Comparison of ENCODE assay signal across 2 cellular contexts in the genomic region with DNA sequence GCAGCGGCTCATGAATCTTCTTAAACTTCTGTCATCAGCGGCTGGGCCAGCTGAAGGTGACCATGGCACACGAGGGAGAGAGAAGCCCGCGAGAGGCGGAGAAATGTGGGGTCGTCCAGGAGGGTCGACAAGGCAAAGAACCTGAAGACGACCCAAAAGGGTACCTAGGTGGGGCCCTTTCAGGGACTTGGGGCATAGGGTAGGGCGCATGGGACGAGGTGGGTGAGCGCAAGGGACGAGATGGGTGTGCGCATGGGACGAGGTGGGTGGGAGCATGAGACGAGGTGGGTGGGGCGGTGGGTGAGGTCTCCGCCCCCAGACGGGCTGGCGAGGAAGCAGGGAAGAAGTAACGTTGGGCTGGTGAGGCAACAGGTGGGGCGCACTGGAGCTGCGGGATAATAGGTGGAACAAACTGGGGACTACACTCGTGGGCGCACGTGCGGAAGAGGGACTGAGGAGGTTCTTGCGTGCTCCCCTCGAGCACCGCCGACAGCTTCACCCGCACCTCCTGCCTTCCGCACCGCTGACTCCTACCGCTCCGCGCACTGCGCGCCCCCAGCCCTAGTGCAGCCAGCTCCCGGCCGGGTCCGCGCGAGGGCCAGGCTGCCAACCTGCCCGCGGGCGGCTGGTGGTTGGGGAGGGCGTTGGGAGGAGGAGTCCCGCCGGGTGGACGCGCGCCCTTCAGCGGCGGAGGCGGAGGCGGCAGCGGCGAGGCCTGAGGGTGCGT.
TF ChIP-seq lines count a peak whose summit lies in the region.

No MANE protein-coding gene starts in this region.

TF ChIP-seq in HEK293, 187 proteins besides CTCF, POLR2A, EP300 and RAD21 (continued from another document and continues in another):
- TF ChIP-seq, protein P1, sequence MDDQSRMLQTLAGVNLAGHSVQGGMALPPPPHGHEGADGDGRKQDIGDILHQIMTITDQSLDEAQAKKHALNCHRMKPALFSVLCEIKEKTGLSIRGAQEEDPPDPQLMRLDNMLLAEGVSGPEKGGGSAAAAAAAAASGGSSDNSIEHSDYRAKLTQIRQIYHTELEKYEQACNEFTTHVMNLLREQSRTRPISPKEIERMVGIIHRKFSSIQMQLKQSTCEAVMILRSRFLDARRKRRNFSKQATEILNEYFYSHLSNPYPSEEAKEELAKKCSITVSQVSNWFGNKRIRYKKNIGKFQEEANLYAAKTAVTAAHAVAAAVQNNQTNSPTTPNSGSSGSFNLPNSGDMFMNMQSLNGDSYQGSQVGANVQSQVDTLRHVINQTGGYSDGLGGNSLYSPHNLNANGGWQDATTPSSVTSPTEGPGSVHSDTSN (CRISPR knock-in tag; IDR thresholded peaks at IDR 0.05), result no peak
- peak; percentile 84 for TF ChIP-seq ZNF366 (tag by site-specific recombination; conservative IDR thresholded peaks at IDR 0.05)
- TF ChIP-seq, protein P2, sequence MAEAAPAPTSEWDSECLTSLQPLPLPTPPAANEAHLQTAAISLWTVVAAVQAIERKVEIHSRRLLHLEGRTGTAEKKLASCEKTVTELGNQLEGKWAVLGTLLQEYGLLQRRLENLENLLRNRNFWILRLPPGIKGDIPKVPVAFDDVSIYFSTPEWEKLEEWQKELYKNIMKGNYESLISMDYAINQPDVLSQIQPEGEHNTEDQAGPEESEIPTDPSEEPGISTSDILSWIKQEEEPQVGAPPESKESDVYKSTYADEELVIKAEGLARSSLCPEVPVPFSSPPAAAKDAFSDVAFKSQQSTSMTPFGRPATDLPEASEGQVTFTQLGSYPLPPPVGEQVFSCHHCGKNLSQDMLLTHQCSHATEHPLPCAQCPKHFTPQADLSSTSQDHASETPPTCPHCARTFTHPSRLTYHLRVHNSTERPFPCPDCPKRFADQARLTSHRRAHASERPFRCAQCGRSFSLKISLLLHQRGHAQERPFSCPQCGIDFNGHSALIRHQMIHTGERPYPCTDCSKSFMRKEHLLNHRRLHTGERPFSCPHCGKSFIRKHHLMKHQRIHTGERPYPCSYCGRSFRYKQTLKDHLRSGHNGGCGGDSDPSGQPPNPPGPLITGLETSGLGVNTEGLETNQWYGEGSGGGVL (tag by site-specific recombination; IDR thresholded peaks at IDR 0.05), result peak; percentile 55; the same call in 1 of the 2 replicates
- no peak for TF ChIP-seq HOXA7 (CRISPR knock-in tag; IDR thresholded peaks at IDR 0.05; ENCODE audit: borderline replicate concordance)
- no peak for TF ChIP-seq ZNF138 (tag by site-specific recombination; IDR thresholded peaks at IDR 0.05; ENCODE audit: borderline replicate concordance)
- TF ChIP-seq, protein P3, sequence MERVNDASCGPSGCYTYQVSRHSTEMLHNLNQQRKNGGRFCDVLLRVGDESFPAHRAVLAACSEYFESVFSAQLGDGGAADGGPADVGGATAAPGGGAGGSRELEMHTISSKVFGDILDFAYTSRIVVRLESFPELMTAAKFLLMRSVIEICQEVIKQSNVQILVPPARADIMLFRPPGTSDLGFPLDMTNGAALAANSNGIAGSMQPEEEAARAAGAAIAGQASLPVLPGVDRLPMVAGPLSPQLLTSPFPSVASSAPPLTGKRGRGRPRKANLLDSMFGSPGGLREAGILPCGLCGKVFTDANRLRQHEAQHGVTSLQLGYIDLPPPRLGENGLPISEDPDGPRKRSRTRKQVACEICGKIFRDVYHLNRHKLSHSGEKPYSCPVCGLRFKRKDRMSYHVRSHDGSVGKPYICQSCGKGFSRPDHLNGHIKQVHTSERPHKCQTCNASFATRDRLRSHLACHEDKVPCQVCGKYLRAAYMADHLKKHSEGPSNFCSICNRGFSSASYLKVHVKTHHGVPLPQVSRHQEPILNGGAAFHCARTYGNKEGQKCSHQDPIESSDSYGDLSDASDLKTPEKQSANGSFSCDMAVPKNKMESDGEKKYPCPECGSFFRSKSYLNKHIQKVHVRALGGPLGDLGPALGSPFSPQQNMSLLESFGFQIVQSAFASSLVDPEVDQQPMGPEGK (tag by site-specific recombination; IDR thresholded peaks at IDR 0.05), result peak; percentile 96
- peak; percentile 69 for TF ChIP-seq ZNF76 (tag by site-specific recombination; IDR thresholded peaks at IDR 0.05; ENCODE audit: borderline replicate concordance, low read depth)
- 0 out of 2 replicates have a peak, but pooled peaks have one; percentile 45 for TF ChIP-seq ZBTB1 (tag by site-specific recombination; IDR thresholded peaks at IDR 0.05)
- TF ChIP-seq, protein P4, sequence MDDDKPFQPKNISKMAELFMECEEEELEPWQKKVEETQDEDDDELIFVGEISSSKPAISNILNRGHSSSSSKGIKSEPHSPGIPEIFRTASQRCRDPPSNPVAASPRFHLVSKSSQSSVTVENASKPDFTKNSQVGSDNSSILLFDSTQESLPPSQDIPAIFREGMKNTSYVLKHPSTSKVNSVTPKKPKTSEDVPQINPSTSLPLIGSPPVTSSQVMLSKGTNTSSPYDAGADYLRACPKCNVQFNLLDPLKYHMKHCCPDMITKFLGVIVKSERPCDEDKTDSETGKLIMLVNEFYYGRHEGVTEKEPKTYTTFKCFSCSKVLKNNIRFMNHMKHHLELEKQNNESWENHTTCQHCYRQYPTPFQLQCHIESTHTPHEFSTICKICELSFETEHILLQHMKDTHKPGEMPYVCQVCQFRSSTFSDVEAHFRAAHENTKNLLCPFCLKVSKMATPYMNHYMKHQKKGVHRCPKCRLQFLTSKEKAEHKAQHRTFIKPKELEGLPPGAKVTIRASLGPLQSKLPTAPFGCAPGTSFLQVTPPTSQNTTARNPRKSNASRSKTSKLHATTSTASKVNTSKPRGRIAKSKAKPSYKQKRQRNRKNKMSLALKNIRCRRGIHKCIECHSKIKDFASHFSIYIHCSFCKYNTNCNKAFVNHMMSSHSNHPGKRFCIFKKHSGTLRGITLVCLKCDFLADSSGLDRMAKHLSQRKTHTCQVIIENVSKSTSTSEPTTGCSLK (tag by site-specific recombination; IDR thresholded peaks at IDR 0.05), result no peak
- peak; percentile 98 for TF ChIP-seq KLF16 (tag by site-specific recombination; IDR thresholded peaks at IDR 0.05)
- peak; percentile 14; the same call in 1 of the 2 replicates for TF ChIP-seq ZNF843 (tag by site-specific recombination; IDR thresholded peaks at IDR 0.05)
- peak; percentile 98 for TF ChIP-seq ZFHX2 (tag by site-specific recombination; conservative IDR thresholded peaks at IDR 0.05)
- TF ChIP-seq ZNF660 (tag by site-specific recombination; IDR thresholded peaks at IDR 0.05), result peak; percentile 63
- peak; percentile 90 for TF ChIP-seq MZF1 (tag by site-specific recombination; IDR thresholded peaks at IDR 0.05; ENCODE audit: borderline replicate concordance)
- no peak for TF ChIP-seq ZNF112 (tag by site-specific recombination; IDR thresholded peaks at IDR 0.05)
- no peak for TF ChIP-seq ZNF514 (tag by site-specific recombination; IDR thresholded peaks at IDR 0.05)
- TF ChIP-seq ZNF600 (tag by site-specific recombination; IDR thresholded peaks at IDR 0.05), result peak; percentile 97
- TF ChIP-seq ZNF426 (tag by site-specific recombination; IDR thresholded peaks at IDR 0.05), result no peak
- TF ChIP-seq ZNF610 (tag by site-specific recombination; IDR thresholded peaks at IDR 0.05; ENCODE audit: borderline replicate concordance), result peak; percentile 58; the same call in 1 of the 2 replicates
- TF ChIP-seq SETDB1 (IDR thresholded peaks at IDR 0.05; ENCODE audit: insufficient read length, low read length), result no peak
- no peak for TF ChIP-seq ZNF302 (tag by site-specific recombination; IDR thresholded peaks at IDR 0.05; ENCODE audit: low read depth)

TF ChIP-seq in K562, 482 proteins besides CTCF, POLR2A, EP300 and RAD21 (continued from another document and continues in another):
- TF ChIP-seq, protein P5, sequence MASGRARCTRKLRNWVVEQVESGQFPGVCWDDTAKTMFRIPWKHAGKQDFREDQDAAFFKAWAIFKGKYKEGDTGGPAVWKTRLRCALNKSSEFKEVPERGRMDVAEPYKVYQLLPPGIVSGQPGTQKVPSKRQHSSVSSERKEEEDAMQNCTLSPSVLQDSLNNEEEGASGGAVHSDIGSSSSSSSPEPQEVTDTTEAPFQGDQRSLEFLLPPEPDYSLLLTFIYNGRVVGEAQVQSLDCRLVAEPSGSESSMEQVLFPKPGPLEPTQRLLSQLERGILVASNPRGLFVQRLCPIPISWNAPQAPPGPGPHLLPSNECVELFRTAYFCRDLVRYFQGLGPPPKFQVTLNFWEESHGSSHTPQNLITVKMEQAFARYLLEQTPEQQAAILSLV (tag; IDR thresholded peaks at IDR 0.05), result no peak
- TF ChIP-seq RUNX1 (IDR thresholded peaks at IDR 0.05; ENCODE audit: low read depth), result no peak
- no peak for TF ChIP-seq CC2D1A (IDR thresholded peaks at IDR 0.05)
- TF ChIP-seq ZNF830 (CRISPR knock-in tag; IDR thresholded peaks at IDR 0.05), result no peak
- no peak for TF ChIP-seq HDAC2 (IDR thresholded peaks at IDR 0.05)
- TF ChIP-seq ZC3H11A (IDR thresholded peaks at IDR 0.05; ENCODE audit: low read depth, low read length), result no peak
- TF ChIP-seq CBFA2T3 (IDR thresholded peaks at IDR 0.05), result peak; percentile 12; the same call in 1 of the 2 replicates
- no peak for TF ChIP-seq ZNF146 (CRISPR knock-in tag; IDR thresholded peaks at IDR 0.05; ENCODE audit: unreplicated experiment)
- TF ChIP-seq, protein P6, sequence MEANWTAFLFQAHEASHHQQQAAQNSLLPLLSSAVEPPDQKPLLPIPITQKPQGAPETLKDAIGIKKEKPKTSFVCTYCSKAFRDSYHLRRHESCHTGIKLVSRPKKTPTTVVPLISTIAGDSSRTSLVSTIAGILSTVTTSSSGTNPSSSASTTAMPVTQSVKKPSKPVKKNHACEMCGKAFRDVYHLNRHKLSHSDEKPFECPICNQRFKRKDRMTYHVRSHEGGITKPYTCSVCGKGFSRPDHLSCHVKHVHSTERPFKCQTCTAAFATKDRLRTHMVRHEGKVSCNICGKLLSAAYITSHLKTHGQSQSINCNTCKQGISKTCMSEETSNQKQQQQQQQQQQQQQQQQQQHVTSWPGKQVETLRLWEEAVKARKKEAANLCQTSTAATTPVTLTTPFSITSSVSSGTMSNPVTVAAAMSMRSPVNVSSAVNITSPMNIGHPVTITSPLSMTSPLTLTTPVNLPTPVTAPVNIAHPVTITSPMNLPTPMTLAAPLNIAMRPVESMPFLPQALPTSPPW (CRISPR knock-in tag; IDR thresholded peaks at IDR 0.05), result peak; percentile 47; the same call in 1 of the 2 replicates
- peak; percentile 93 for TF ChIP-seq HNRNPL (IDR thresholded peaks at IDR 0.05; ENCODE audit: low read depth, low read length)
- no peak for TF ChIP-seq HNRNPLL (IDR thresholded peaks at IDR 0.05; ENCODE audit: low read depth, low read length, poor library complexity, severe bottlenecking)
- 0 out of 2 replicates have a peak, but pooled peaks have one; percentile 31 for TF ChIP-seq ETV5 (CRISPR knock-in tag; IDR thresholded peaks at IDR 0.05; ENCODE audit: low read depth)
- TF ChIP-seq, protein P7, sequence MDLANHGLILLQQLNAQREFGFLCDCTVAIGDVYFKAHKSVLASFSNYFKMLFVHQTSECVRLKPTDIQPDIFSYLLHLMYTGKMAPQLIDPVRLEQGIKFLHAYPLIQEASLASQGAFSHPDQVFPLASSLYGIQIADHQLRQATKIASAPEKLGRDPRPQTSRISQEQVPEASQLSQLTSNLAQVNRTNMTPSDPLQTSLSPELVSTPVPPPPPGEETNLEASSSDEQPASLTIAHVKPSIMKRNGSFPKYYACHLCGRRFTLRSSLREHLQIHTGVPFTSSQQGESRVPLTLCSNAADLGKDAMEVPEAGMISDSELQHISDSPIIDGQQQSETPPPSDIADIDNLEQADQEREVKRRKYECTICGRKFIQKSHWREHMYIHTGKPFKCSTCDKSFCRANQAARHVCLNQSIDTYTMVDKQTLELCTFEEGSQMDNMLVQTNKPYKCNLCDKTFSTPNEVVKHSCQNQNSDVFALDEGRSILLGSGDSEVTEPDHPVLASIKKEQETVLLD (IDR thresholded peaks at IDR 0.05), result peak; percentile 66; the same call in 1 of the 2 replicates
- TF ChIP-seq, protein P8, sequence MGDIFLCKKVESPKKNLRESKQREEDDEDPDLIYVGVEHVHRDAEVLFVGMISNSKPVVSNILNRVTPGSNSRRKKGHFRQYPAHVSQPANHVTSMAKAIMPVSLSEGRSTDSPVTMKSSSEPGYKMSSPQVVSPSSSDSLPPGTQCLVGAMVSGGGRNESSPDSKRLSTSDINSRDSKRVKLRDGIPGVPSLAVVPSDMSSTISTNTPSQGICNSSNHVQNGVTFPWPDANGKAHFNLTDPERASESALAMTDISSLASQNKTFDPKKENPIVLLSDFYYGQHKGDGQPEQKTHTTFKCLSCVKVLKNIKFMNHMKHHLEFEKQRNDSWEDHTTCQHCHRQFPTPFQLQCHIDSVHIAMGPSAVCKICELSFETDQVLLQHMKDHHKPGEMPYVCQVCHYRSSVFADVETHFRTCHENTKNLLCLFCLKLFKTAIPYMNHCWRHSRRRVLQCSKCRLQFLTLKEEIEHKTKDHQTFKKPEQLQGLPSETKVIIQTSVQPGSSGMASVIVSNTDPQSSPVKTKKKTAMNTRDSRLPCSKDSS (IDR thresholded peaks at IDR 0.05; ENCODE audit: low read depth, partially characterized antibody), result no peak
- no peak for TF ChIP-seq ZNF436 (CRISPR knock-in tag; IDR thresholded peaks at IDR 0.05)
- no peak for TF ChIP-seq RBM39 (optimal IDR thresholded peaks at IDR 0.05; ENCODE audit: low read depth, low read length)
- TF ChIP-seq RB1 (IDR thresholded peaks at IDR 0.05; ENCODE audit: low read depth), result peak; percentile 75
- 0 out of 2 replicates have a peak, but pooled peaks have one; percentile 45 for TF ChIP-seq FOXP1 (CRISPR knock-in tag; IDR thresholded peaks at IDR 0.05)
- TF ChIP-seq MTA2 (IDR thresholded peaks at IDR 0.05; ENCODE audit: low read depth), result 0 out of 2 replicates have a peak, but pooled peaks have one; percentile 11
- TF ChIP-seq ZNF785 (CRISPR knock-in tag; IDR thresholded peaks at IDR 0.05), result no peak
- no peak for TF ChIP-seq TEAD4 (IDR thresholded peaks at IDR 0.05; ENCODE audit: low read length)
- TF ChIP-seq TEAD4 (CRISPR knock-in tag; IDR thresholded peaks at IDR 0.05; ENCODE audit: borderline replicate concordance), result no peak
- TF ChIP-seq POLR2H (tag; IDR thresholded peaks at IDR 0.05; ENCODE audit: low read depth), result no peak
- TF ChIP-seq ZNF140 (CRISPR knock-in tag; IDR thresholded peaks at IDR 0.05), result no peak
- TF ChIP-seq TBP (optimal IDR thresholded peaks at IDR 0.05; ENCODE audit: low read depth, low read length), result peak; percentile 6
- peak; percentile 51; the same call in 1 of the 2 replicates for TF ChIP-seq ZEB2 (IDR thresholded peaks at IDR 0.05)
- no peak for TF ChIP-seq ELF4 (CRISPR knock-in tag; IDR thresholded peaks at IDR 0.05)
- TF ChIP-seq, protein P9, sequence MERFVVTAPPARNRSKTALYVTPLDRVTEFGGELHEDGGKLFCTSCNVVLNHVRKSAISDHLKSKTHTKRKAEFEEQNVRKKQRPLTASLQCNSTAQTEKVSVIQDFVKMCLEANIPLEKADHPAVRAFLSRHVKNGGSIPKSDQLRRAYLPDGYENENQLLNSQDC (CRISPR knock-in tag; IDR thresholded peaks at IDR 0.05), result no peak
- no peak for TF ChIP-seq ZNF561 (CRISPR knock-in tag; conservative IDR thresholded peaks at IDR 0.05)
- TF ChIP-seq TAL1 (IDR thresholded peaks at IDR 0.05), result no peak
- peak; percentile 78 for TF ChIP-seq EGR1 (conservative IDR thresholded peaks at IDR 0.05)
- TF ChIP-seq ZNF668 (CRISPR knock-in tag; IDR thresholded peaks at IDR 0.05), result no peak
- peak; percentile 44 for TF ChIP-seq NFIC (IDR thresholded peaks at IDR 0.05)
